ENCODE assay signal across 8 cellular contexts in the genomic region with DNA sequence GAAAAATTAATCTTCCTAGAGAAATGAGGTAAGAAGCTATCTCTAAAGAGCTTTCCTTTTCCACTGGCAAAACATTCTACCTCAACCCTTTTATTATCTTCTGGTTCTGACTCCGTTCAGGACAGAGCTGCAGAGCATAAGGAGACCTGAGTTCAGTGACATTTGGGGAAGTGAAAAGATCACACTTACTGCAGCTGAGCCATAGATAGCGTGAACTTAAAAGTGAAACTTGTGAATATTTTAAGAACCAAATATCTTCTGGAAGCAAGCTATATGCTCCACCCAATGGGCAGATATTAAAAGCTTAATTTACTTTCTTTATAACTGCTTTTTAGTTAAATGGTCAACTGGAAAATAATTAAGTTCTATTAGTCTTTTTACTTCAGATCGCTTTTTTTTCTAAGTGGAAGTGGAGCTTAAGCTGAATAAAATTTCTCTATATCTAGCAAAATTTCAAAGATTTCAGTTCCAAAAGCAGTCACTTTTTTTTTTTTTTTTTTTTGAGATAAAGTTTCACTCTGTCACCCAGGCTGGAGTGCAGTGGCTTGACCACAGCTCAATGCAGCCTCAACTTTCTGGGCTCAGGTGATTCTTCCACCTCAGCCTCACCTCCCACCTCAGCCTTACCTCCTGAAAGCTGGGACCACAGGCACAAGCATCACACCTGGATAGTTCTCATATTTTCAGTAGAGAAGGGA. TPM values are rescaled to one million over a fixed set of nuclear protein-coding genes. Genes with fewer than 3 reads are reported as not detected.
DNase-seq lines count a peak whose midpoint lies in the region; ATAC-seq and TF ChIP-seq lines count a peak whose summit lies in the region.

No MANE protein-coding gene starts in this region.

- H3K27me3 Mint-ChIP-seq in CD8-positive, alpha-beta T cell (ENCODE audit: low read depth): no peaks in the 10 kb centered on the region
- no peaks in the 10 kb centered on the region for H3K27me3 Mint-ChIP-seq in activated T-helper 2 cell treated with anti-CD3 and anti-CD28 coated beads, Interferon-gamma antibody, Interleukin-2, Interleukin-4, amounts not matched to agents 10 μg/mL and 5 μg/mL and 100 μg/mL, durations not matched to agents 14 hours and 24 hours and 36 hours (ENCODE audit: low read depth)

- no peaks in the 10 kb centered on the region for H3K9me3 ChIP-seq in CD8-positive, alpha-beta T cell (ENCODE audit: low read length)

- no peak overlapping the region for H3K4me3 ChIP-seq in CD8-positive, alpha-beta T cell (ENCODE audit: low read depth, low read length)

- CTCF ChIA-PET in CD8-positive, alpha-beta T cell (lab: Charles Lee): interaction anchor here (0.6 to 1.6 kb wide), 5 partner anchors 9 to 159 kb away, joined by 3 to 6 read pairs (median 3); partner anchors contain the start of gene AP4B1

- peak overlapping the region; percentile 73 for H3K27ac Mint-ChIP-seq in CD8-positive, alpha-beta T cell
- peak overlapping the region; percentile 59 for H3K27ac Mint-ChIP-seq in activated T-helper 2 cell treated with anti-CD3 and anti-CD28 coated beads, Interferon-gamma antibody, Interleukin-2, Interleukin-4, amounts not matched to agents 10 μg/mL and 5 μg/mL and 100 μg/mL, durations not matched to agents 14 hours and 24 hours and 36 hours

- H3K36me3 Mint-ChIP-seq in CD8-positive, alpha-beta T cell: peaks cover 67% of the 10 kb centered on the region
- peaks cover 78% of the 10 kb centered on the region for H3K36me3 Mint-ChIP-seq in activated T-helper 2 cell treated with anti-CD3 and anti-CD28 coated beads, Interferon-gamma antibody, Interleukin-2, Interleukin-4, amounts not matched to agents 10 μg/mL and 5 μg/mL and 100 μg/mL, durations not matched to agents 14 hours and 24 hours and 36 hours (ENCODE audit: low read depth)

- no peaks in the 10 kb centered on the region for H3K27me3 ChIP-seq in CD8-positive, alpha-beta T cell (ENCODE audit: insufficient read depth, low read length)

- no peak for DNase-seq in CD8-positive, alpha-beta T cell
- DNase-seq in activated T-helper 2 cell treated with anti-CD3 and anti-CD28 coated beads, Interferon-gamma antibody, Interleukin-2, Interleukin-4, amounts not matched to agents 10 μg/mL and 5 μg/mL and 100 μg/mL, durations not matched to agents 14 hours and 24 hours and 36 hours (ENCODE audit: low spot score): no peak
- DNase-seq in NCI-H2196 treated with DMSO at 0.1 percent for 48 hours (lab: John Stamatoyannopoulos, UW; ENCODE audit: unreplicated experiment): no peak
- DNase-seq in COLO668 (lab: John Stamatoyannopoulos, UW; ENCODE audit: unreplicated experiment): no peak
- DNase-seq in NCI-H128 (lab: John Stamatoyannopoulos, UW; ENCODE audit: unreplicated experiment): no peak
- no peak for DNase-seq in C1 segment of cervical spinal cord (lab: John Stamatoyannopoulos, UW)

- TF ChIP-seq CTCF in CD8-positive, alpha-beta T cell (IDR thresholded peaks at IDR 0.05): no peak

- POLR2A ChIA-PET in CD8-positive, alpha-beta T cell (lab: Charles Lee): interaction anchor here (1.1 to 2.1 kb wide), 5 partner anchors 11 to 71 kb away, joined by 3 to 9 read pairs (median 4); no protein-coding TSS in a partner anchor

- peak overlapping the region; percentile 44 for H3K4me3 Mint-ChIP-seq in CD8-positive, alpha-beta T cell
- peak overlapping the region; percentile 30 for H3K4me3 Mint-ChIP-seq in activated T-helper 2 cell treated with anti-CD3 and anti-CD28 coated beads, Interferon-gamma antibody, Interleukin-2, Interleukin-4, amounts not matched to agents 10 μg/mL and 5 μg/mL and 100 μg/mL, durations not matched to agents 14 hours and 24 hours and 36 hours (ENCODE audit: low read depth)

- no peaks in the 10 kb centered on the region for H3K4me1 ChIP-seq in CD8-positive, alpha-beta T cell (ENCODE audit: insufficient read depth, low read length)

- no peaks in the 10 kb centered on the region for H3K9me3 Mint-ChIP-seq in CD8-positive, alpha-beta T cell
- H3K9me3 Mint-ChIP-seq in activated T-helper 2 cell treated with anti-CD3 and anti-CD28 coated beads, Interferon-gamma antibody, Interleukin-2, Interleukin-4, amounts not matched to agents 10 μg/mL and 5 μg/mL and 100 μg/mL, durations not matched to agents 14 hours and 24 hours and 36 hours: no peaks in the 10 kb centered on the region

- H3K36me3 ChIP-seq in CD8-positive, alpha-beta T cell (ENCODE audit: insufficient read depth, low read length): peaks cover 18% of the 10 kb centered on the region

- intact Hi-C loops in CD8-positive, alpha-beta T cell (cut with DNase I, micrococcal nuclease): no loop called here
- intact Hi-C loops in activated T-helper 2 cell treated with anti-CD3 and anti-CD28 coated beads, Interferon-gamma antibody, Interleukin-2, Interleukin-4, amounts not matched to agents 10 μg/mL and 5 μg/mL and 100 μg/mL, durations not matched to agents 14 hours and 24 hours and 36 hours (cut with micrococcal nuclease): loop anchor here (1.0 kb wide), 1 partner anchor 9 kb away; no protein-coding TSS in a partner anchor

- H3K27ac ChIP-seq in CD8-positive, alpha-beta T cell (ENCODE audit: low read depth, low read length): no peak overlapping the region

- H3K4me1 Mint-ChIP-seq in CD8-positive, alpha-beta T cell (ENCODE audit: low read depth): peaks cover 42% of the 10 kb centered on the region
- peaks cover 40% of the 10 kb centered on the region for H3K4me1 Mint-ChIP-seq in activated T-helper 2 cell treated with anti-CD3 and anti-CD28 coated beads, Interferon-gamma antibody, Interleukin-2, Interleukin-4, amounts not matched to agents 10 μg/mL and 5 μg/mL and 100 μg/mL, durations not matched to agents 14 hours and 24 hours and 36 hours (ENCODE audit: low read depth)

- ATAC-seq in CD8-positive, alpha-beta T cell: peak; percentile 49
- ATAC-seq in GM19463 (IDR thresholded peaks at IDR 0.05; ENCODE audit: unreplicated experiment) (peak; percentile 86), HG03378 (IDR thresholded peaks at IDR 0.05; ENCODE audit: unreplicated experiment) (peak; percentile 91)

RNA-seq across cellular contexts. Expression of gene PTPN22, which starts 11.9 kb away (rescaled TPM):
- total RNA-seq in CD8-positive, alpha-beta T cell: 10 to 100 TPM; 48.6 to 52.4 TPM
- 57.8 and 58.8 TPM in 2 replicates for total RNA-seq in activated T-helper 2 cell treated with anti-CD3 and anti-CD28 coated beads, Interferon-gamma antibody, Interleukin-2, Interleukin-4, amounts not matched to agents 10 μg/mL and 5 μg/mL and 100 μg/mL, durations not matched to agents 14 hours and 24 hours and 36 hours

RNA-seq across cellular contexts. Expression of gene BCL2L15, which starts 27.8 kb away (rescaled TPM):
- total RNA-seq in CD8-positive, alpha-beta T cell: 1 to 10 TPM in 1 of 2 experiments, under 1 TPM in 1; 0.89 to 2.0 TPM
- total RNA-seq in activated T-helper 2 cell treated with anti-CD3 and anti-CD28 coated beads, Interferon-gamma antibody, Interleukin-2, Interleukin-4, amounts not matched to agents 10 μg/mL and 5 μg/mL and 100 μg/mL, durations not matched to agents 14 hours and 24 hours and 36 hours: 0.39 and 1.1 TPM in 2 replicates

RNA-seq across cellular contexts. Expression of gene AP4B1, which starts 45.0 kb away (rescaled TPM):
- 10 to 100 TPM; 63.7 to 67.3 TPM for total RNA-seq in CD8-positive, alpha-beta T cell
- total RNA-seq in activated T-helper 2 cell treated with anti-CD3 and anti-CD28 coated beads, Interferon-gamma antibody, Interleukin-2, Interleukin-4, amounts not matched to agents 10 μg/mL and 5 μg/mL and 100 μg/mL, durations not matched to agents 14 hours and 24 hours and 36 hours: 42.0 and 45.9 TPM in 2 replicates

RNA-seq across cellular contexts. Expression of gene DCLRE1B, which starts 45.5 kb away (rescaled TPM):
- total RNA-seq in CD8-positive, alpha-beta T cell: 1 to 10 TPM; 8.1 to 9.1 TPM
- 18.8 and 20.8 TPM in 2 replicates for total RNA-seq in activated T-helper 2 cell treated with anti-CD3 and anti-CD28 coated beads, Interferon-gamma antibody, Interleukin-2, Interleukin-4, amounts not matched to agents 10 μg/mL and 5 μg/mL and 100 μg/mL, durations not matched to agents 14 hours and 24 hours and 36 hours

RNA-seq across cellular contexts. Expression of gene RSBN1, which starts 47.4 kb away (rescaled TPM):
- 10 to 100 TPM; 36.8 to 37.6 TPM for total RNA-seq in CD8-positive, alpha-beta T cell
- total RNA-seq in activated T-helper 2 cell treated with anti-CD3 and anti-CD28 coated beads, Interferon-gamma antibody, Interleukin-2, Interleukin-4, amounts not matched to agents 10 μg/mL and 5 μg/mL and 100 μg/mL, durations not matched to agents 14 hours and 24 hours and 36 hours: 21.5 and 23.4 TPM in 2 replicates
